In the genomic region with DNA sequence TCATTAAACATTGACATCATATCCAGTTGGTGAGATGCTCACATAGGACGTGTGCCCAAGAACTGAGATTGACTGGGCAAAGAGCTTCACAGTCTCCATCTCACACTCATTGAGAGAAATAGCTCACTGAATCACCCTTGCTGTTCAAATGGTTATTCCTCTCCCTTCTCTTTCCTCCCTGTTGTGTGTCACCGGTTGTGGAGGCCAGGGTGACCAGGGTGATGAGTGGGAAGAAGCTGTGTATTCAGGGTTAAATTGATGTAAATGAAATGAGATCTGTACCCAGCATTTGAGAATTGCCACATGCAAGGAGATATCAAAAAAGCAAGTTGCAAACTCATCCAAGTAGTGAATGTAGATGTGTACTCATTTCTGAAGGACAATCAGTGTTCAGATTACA, we compare ENCODE assay signal across 20 cellular contexts. TPM values are rescaled to one million over a fixed set of nuclear protein-coding genes. Genes with fewer than 3 reads are reported as not detected.
DNase-seq lines count a peak whose midpoint lies in the region; ATAC-seq, FAIRE-seq and TF ChIP-seq lines count a peak whose summit lies in the region.
"Had no signal": no experiment of that assay in that cellular context is flagged by ENCODE, and none has a peak within 500 bp of the region (broad histone marks: within the 10 kb centered on the region; RNA-seq: fewer than 3 reads in every experiment).

No MANE protein-coding gene starts in this region.

- DNase-seq in activated CD4-positive, alpha-beta T cell treated with anti-CD3 and anti-CD28 coated beads for 48 hours = peak; percentile 52
- no peak for DNase-seq in activated CD4-positive, alpha-beta T cell treated with anti-CD3 and anti-CD28 coated beads, Interleukin-2, amount 50 U/mL, for 1 hour
- DNase-seq in activated naive CD4-positive, alpha-beta T cell treated with anti-CD3 and anti-CD28 coated beads, Interleukin-2, amount 50 U/mL, for 72 hours (ENCODE audit: low spot score in 2 of 2) = peak in 1 of 2 donors; percentile 39
- no peak for DNase-seq in activated naive CD4-positive, alpha-beta T cell treated with Interleukin-2 at 50 U/mL for 16 hours
- DNase-seq in T-helper 2 cell treated with Interferon-gamma antibody and Interleukin-4, amounts not matched to agents 5 μg/mL and 100 μg/mL, for 36 hours (ENCODE audit: low spot score) = peak; percentile 45
- no peak for DNase-seq in GM12878 (ENCODE audit: low read depth, low spot score)
- no peak for DNase-seq in HAP-1 (ENCODE audit: low spot score in 2 of 2)
- DNase-seq in activated effector memory CD4-positive, alpha-beta T cell treated with anti-CD3 and anti-CD28 coated beads, Interleukin-2, amount 50 U/mL, for 16 hours = no peak
- DNase-seq: COR-L47, GDM1, H9, Karpas-422, NCI-H1436, NCI-H1930, NCI-H226, NCI-H524, NCI-H82, OCI-M1 had no signal

- intact Hi-C loops in GM12878 (cut with micrococcal nuclease; ENCODE audit: unreplicated experiment) = no loop called here

- H3K9me3 Mint-ChIP-seq in activated naive CD4-positive, alpha-beta T cell treated with anti-CD3 and anti-CD28 coated beads, Interleukin-2, amount 50 U/mL, for 72 hours = no peaks in the 10 kb centered on the region
- H3K9me3 Mint-ChIP-seq in T-helper 2 cell treated with Interferon-gamma antibody and Interleukin-4, amounts not matched to agents 5 μg/mL and 100 μg/mL, for 36 hours = no peaks in the 10 kb centered on the region
- H3K9me3 Mint-ChIP-seq: H9 had no signal

- no peak overlapping the region for H2AFZ ChIP-seq in GM12878 (ENCODE audit: control insufficient read depth, low read depth, low read length)

- SMC1A ChIA-PET in GM12878 (lab: Charles Lee; ENCODE audit: uncharacterized antibody, unreplicated experiment) = interaction anchor here (2.8 kb wide), 1 partner anchor 11 kb away, joined by 10 read pairs; no protein-coding TSS in a partner anchor

- peaks cover 6 to 12% of the 10 kb centered on the region in 2 donors for H3K36me3 Mint-ChIP-seq in activated naive CD4-positive, alpha-beta T cell treated with anti-CD3 and anti-CD28 coated beads, Interleukin-2, amount 50 U/mL, for 72 hours
- H3K36me3 Mint-ChIP-seq in T-helper 2 cell treated with Interferon-gamma antibody and Interleukin-4, amounts not matched to agents 5 μg/mL and 100 μg/mL, for 36 hours (ENCODE audit: low read depth) = peaks cover 24% of the 10 kb centered on the region

- WGBS in GM12878 (ENCODE audit: insufficient coverage, insufficient replicate concordance, low lambda C conversion rate, missing lambda C conversion rate) = 28% methylated on average over 2 of the region's 2 CpGs

- no peaks in the 10 kb centered on the region for H3K9me3 ChIP-seq in GM12878 (replicated peaks; ENCODE audit: control insufficient read depth, insufficient read depth, low read length)
- H3K9me3 ChIP-seq in HAP-1 = no peaks in the 10 kb centered on the region

- no peak for FAIRE-seq in GM12878 (lab: Jason Lieb, UNC)

- H3K4me3 Mint-ChIP-seq in T-helper 2 cell treated with Interferon-gamma antibody and Interleukin-4, amounts not matched to agents 5 μg/mL and 100 μg/mL, for 36 hours = no peak overlapping the region
- H3K4me3 Mint-ChIP-seq: B cell, H9, IgD-negative memory B cell had no signal

- POLR2A ChIA-PET in GM12878 (lab: Charles Lee) = no interaction called here

- H3K4me2 ChIP-seq in GM12878 (ENCODE audit: control insufficient read depth, insufficient read depth) = no peak overlapping the region

- TF ChIP-seq POLR2A in GM12878 (IDR thresholded peaks at IDR 0.05; ENCODE audit: low read depth, low read length) = no peak

- H3K27ac ChIP-seq in GM12878 (ENCODE audit: control insufficient read depth, insufficient read depth) = no peak overlapping the region

- RAD21 ChIA-PET in GM12878 (lab: Charles Lee; ENCODE audit: unreplicated experiment) = no interaction called here

- H3K4me1 ChIP-seq in GM12878 (ENCODE audit: control insufficient read depth, insufficient read depth, low read length) (no peaks in the 10 kb centered on the region), HAP-1 (no peaks in the 10 kb centered on the region)

- H3K36me3 ChIP-seq in GM12878 (ENCODE audit: control insufficient read depth in 2 of 2, insufficient read depth in 2 of 2, low read length in 1 of 2) (peaks cover 2 to 15% of the 10 kb centered on the region in 2 experiments), HAP-1 (replicated peaks) (no peaks in the 10 kb centered on the region; the same call in 1 of the 2 replicates)

- TF ChIP-seq CTCF in GM12878 (IDR thresholded peaks at IDR 0.05 in 2 of 3, conservative IDR thresholded peaks at IDR 0.05 in 1 of 3; ENCODE audit: control insufficient read depth in 2 of 3, extremely low read depth in 1 of 3, insufficient read depth in 1 of 3, low read depth in 3 of 3, low read length in 3 of 3) = no peak

- BruUV-seq in GM12878 (replicated peaks; lab: Mats Ljungman, UMichigan) = no TSS peak

- CTCF ChIA-PET in GM12878 (lab: Yijun Ruan, JAX) = interaction anchor here (0.5 to 1.1 kb wide), 2 partner anchors 113 to 118 kb away, joined by 3 read pairs; no protein-coding TSS in a partner anchor

- H3K4me1 Mint-ChIP-seq in T-helper 2 cell treated with Interferon-gamma antibody and Interleukin-4, amounts not matched to agents 5 μg/mL and 100 μg/mL, for 36 hours (ENCODE audit: low read depth) = no peaks in the 10 kb centered on the region
- H3K4me1 Mint-ChIP-seq: B cell, H9 had no signal

- H3K27me3 Mint-ChIP-seq in T-helper 2 cell treated with Interferon-gamma antibody and Interleukin-4, amounts not matched to agents 5 μg/mL and 100 μg/mL, for 36 hours (ENCODE audit: low read depth) = no peaks in the 10 kb centered on the region
- H3K27me3 Mint-ChIP-seq: B cell, IgD-negative memory B cell had no signal

- H3K4me3 ChIP-seq in GM12878 (no peak overlapping the region), HAP-1 (no peak overlapping the region)

- TF ChIP-seq RAD21 in GM12878 (IDR thresholded peaks at IDR 0.05; ENCODE audit: insufficient read depth, low read depth, low read length) = no peak

- no peaks in the 10 kb centered on the region for H3K27me3 ChIP-seq in GM12878 (replicated peaks in 1 of 2; ENCODE audit: control insufficient read depth in 2 of 2, insufficient read depth in 2 of 2, low read length in 1 of 2)
- no peaks in the 10 kb centered on the region for H3K27me3 ChIP-seq in HAP-1 (ENCODE audit: low read depth)

- TF ChIP-seq EP300 in GM12878 (IDR thresholded peaks at IDR 0.05; ENCODE audit: borderline replicate concordance in 1 of 2, control insufficient read depth in 1 of 2, low read depth in 2 of 2, low read length in 2 of 2) = no peak

- H4K20me1 ChIP-seq in GM12878 (ENCODE audit: control insufficient read depth, insufficient read depth) = no peaks in the 10 kb centered on the region

- H3K27ac Mint-ChIP-seq in activated naive CD4-positive, alpha-beta T cell treated with anti-CD3 and anti-CD28 coated beads, Interleukin-2, amount 50 U/mL, for 72 hours = peak overlapping the region in 1 of 2 donors; percentile 20
- H3K27ac Mint-ChIP-seq in T-helper 2 cell treated with Interferon-gamma antibody and Interleukin-4, amounts not matched to agents 5 μg/mL and 100 μg/mL, for 36 hours = no peak overlapping the region
- H3K27ac Mint-ChIP-seq: B cell, H9, IgD-negative memory B cell had no signal

- in situ Hi-C loops in GM12878 (cut with MboI) = no loop called here
- in situ Hi-C loops in HAP-1 (cut with MboI; ENCODE audit: low sequenced_read_pairs) = no loop called here

- H3K79me2 ChIP-seq in GM12878 (ENCODE audit: control insufficient read depth, insufficient read depth, low read length) = no peaks in the 10 kb centered on the region

- no peak overlapping the region for H3K9ac ChIP-seq in GM12878 (ENCODE audit: control insufficient read depth, insufficient read depth, low read length)

- peak; percentile 78 to 96 for ATAC-seq in activated naive CD4-positive, alpha-beta T cell treated with anti-CD3 and anti-CD28 coated beads, Interleukin-2, amount 50 U/mL, for 72 hours
- ATAC-seq in GM12878 = no peak

RNA-seq across cellular contexts. Expression of a gene that starts 36.6 kb away (rescaled TPM):
- 10 to 100 TPM; 28.0 to 43.5 TPM for total RNA-seq in activated naive CD4-positive, alpha-beta T cell treated with anti-CD3 and anti-CD28 coated beads, Interleukin-2, amount 50 U/mL, for 72 hours
- total RNA-seq in GM12878 (2013; cell fraction: nucleolus; rRNA removed) = 50.4 and 50.9 TPM in 2 replicates
- total RNA-seq in GM12878 (2014; rRNA removed) (6.2 and 8.4 TPM in 2 replicates), GM12878 (2014; rRNA removed; fragmentation: Illumina TruSeq; extraction: Trizol) (14.2 and 15.3 TPM in 2 replicates), GM12878 (2021) (27.0 and 28.0 TPM in 2 replicates)
- 14.0 TPM for polyA plus RNA-seq in GM12878 (2011; ENCODE audit: low read depth)
- polyA plus RNA-seq in GM12878 (2011; rRNA removed) (22.7 and 30.7 TPM in 2 replicates), GM12878 (2014; fragmentation: Illumina TruSeq; extraction: Trizol) (28.6 and 40.3 TPM in 2 replicates), GM12878 (2014; fragmentation: Nextera tagmentation; extraction: Ambion mirVana) (10 to 100 TPM in 1 of 2 experiments, 1 to 10 TPM in 1; 3.2 to 10.7 TPM), GM12878 (2014; rRNA removed) (18.2 and 18.3 TPM in 2 replicates), GM12878 (2016; fragmentation: Nextera tagmentation; extraction: Ambion mirVana) (10 to 100 TPM; 26.8 to 28.2 TPM)
- 14.6 and 20.7 TPM in 2 replicates for polyA plus RNA-seq in GM12878 (2011; cell fraction: cytosol; rRNA removed)
- 17.2 and 18.4 TPM in 2 replicates for polyA plus RNA-seq in GM12878 (2011; cell fraction: nucleus; rRNA removed)
- 18.6 and 22.0 TPM in 2 replicates for polyA plus RNA-seq in GM12878 (2012)
- 14.4 and 17.3 TPM in 2 replicates for polyA minus RNA-seq in GM12878 (2011; rRNA and poly(A)+ RNA removed)
- polyA minus RNA-seq in GM12878 (2011; cell fraction: cytosol; rRNA and poly(A)+ RNA removed) = 7.9 and 8.4 TPM in 2 replicates
- polyA minus RNA-seq in GM12878 (2011; cell fraction: nucleus; rRNA and poly(A)+ RNA removed) = 13.2 and 17.6 TPM in 2 replicates

RNA-seq across cellular contexts. Expression of a gene that starts 42.9 kb away (rescaled TPM):
- total RNA-seq in activated naive CD4-positive, alpha-beta T cell treated with anti-CD3 and anti-CD28 coated beads, Interleukin-2, amount 50 U/mL, for 72 hours = 10 to 100 TPM; 11.8 to 15.8 TPM
- 18.0 and 18.5 TPM in 2 replicates for total RNA-seq in GM12878 (2013; cell fraction: nucleolus; rRNA removed)
- total RNA-seq in GM12878 (2014; rRNA removed) (9.6 and 9.8 TPM in 2 replicates), GM12878 (2014; rRNA removed; fragmentation: Illumina TruSeq; extraction: Trizol) (10.6 and 11.0 TPM in 2 replicates), GM12878 (2021) (10.1 and 10.2 TPM in 2 replicates)
- polyA plus RNA-seq in GM12878 (2011; ENCODE audit: low read depth) = 2.9 TPM
- polyA plus RNA-seq in GM12878 (2011; rRNA removed) (11.7 and 15.7 TPM in 2 replicates), GM12878 (2014; fragmentation: Illumina TruSeq; extraction: Trizol) (7.7 and 9.2 TPM in 2 replicates), GM12878 (2014; fragmentation: Nextera tagmentation; extraction: Ambion mirVana) (1 to 10 TPM; 2.7 to 3.7 TPM), GM12878 (2014; rRNA removed) (7.9 TPM in 2 replicates), GM12878 (2016; fragmentation: Nextera tagmentation; extraction: Ambion mirVana) (10 to 100 TPM; 11.7 to 12.0 TPM)
- polyA plus RNA-seq in GM12878 (2011; cell fraction: cytosol; rRNA removed) = 4.7 and 4.8 TPM in 2 replicates
- 6.0 and 7.6 TPM in 2 replicates for polyA plus RNA-seq in GM12878 (2011; cell fraction: nucleus; rRNA removed)
- polyA plus RNA-seq in GM12878 (2012) = 4.5 and 4.9 TPM in 2 replicates
- 20.8 and 23.3 TPM in 2 replicates for polyA minus RNA-seq in GM12878 (2011; rRNA and poly(A)+ RNA removed)
- 4.5 and 5.2 TPM in 2 replicates for polyA minus RNA-seq in GM12878 (2011; cell fraction: cytosol; rRNA and poly(A)+ RNA removed)
- polyA minus RNA-seq in GM12878 (2011; cell fraction: nucleus; rRNA and poly(A)+ RNA removed) = 11.8 and 20.2 TPM in 2 replicates

Comparison
In these comparisons a context has a peak if more than half of its experiments do, and no peak if none do; other contexts are left out.
1. DNase-seq: peak in activated CD4-positive, alpha-beta T cell treated with anti-CD3 and anti-CD28 coated beads for 48 hours (single experiment) and T-helper 2 cell treated with Interferon-gamma antibody and Interleukin-4, amounts not matched to agents 5 μg/mL and 100 μg/mL, for 36 hours (single experiment); none in activated CD4-positive, alpha-beta T cell treated with anti-CD3 and anti-CD28 coated beads, Interleukin-2, amount 50 U/mL, for 1 hour (single experiment), activated naive CD4-positive, alpha-beta T cell treated with Interleukin-2 at 50 U/mL for 16 hours (single experiment), GM12878 (single experiment), HAP-1 (0 of 2) and activated effector memory CD4-positive, alpha-beta T cell treated with anti-CD3 and anti-CD28 coated beads, Interleukin-2, amount 50 U/mL, for 16 hours (single experiment).